ENCODE assay signal across 24 cellular contexts in genomic region chr6:30363459-30363858, GRCh38.
"Had no signal": no experiment of that assay in that cellular context is flagged by ENCODE, and none has a peak within 500 bp of the region (broad histone marks: within the 10 kb centered on the region; RNA-seq: fewer than 3 reads in every experiment).

No MANE protein-coding gene starts in this region.

- H3K9me3 Mint-ChIP-seq: dendritic cell treated with granulocyte-macrophage colony-stimulating factor and Interleukin-4, amounts not matched to agents 40 ng/mL and 50 ng/mL, for 4 days; natural killer cell; stimulated activated naive CD8-positive, alpha-beta T cell treated with anti-CD3 and anti-CD28 coated beads, Interleukin-15, Interleukin-2, amounts not matched to agents 100 ng/mL and 50 ng/mL, for 24 hours had no signal

- H3K36me3 ChIP-seq: colonic mucosa, esophagus muscularis mucosa, lower lobe of right lung, neutrophil, pancreas, right lobe of liver, thoracic aorta, tibial nerve, upper lobe of left lung had no signal

- H3K9me3 ChIP-seq: colonic mucosa, lower lobe of right lung, neutrophil, pancreas, right lobe of liver, upper lobe of left lung had no signal

- ATAC-seq: left ventricle myocardium superior; lower lobe of right lung; pancreas; right lobe of liver; stimulated activated naive B cell treated with anti-CD40 and anti-IgM and Interleukin-4, amounts not matched to agents 10 μg/mL and 1 μg/mL and 100 μg/mL, for 72 hours had no signal

- H3K27ac Mint-ChIP-seq: dendritic cell treated with granulocyte-macrophage colony-stimulating factor and Interleukin-4, amounts not matched to agents 40 ng/mL and 50 ng/mL, for 4 days; endodermal cell; natural killer cell; progenitor cell of endocrine pancreas; stimulated activated naive B cell treated with anti-CD40 and anti-IgM and Interleukin-4, amounts not matched to agents 10 μg/mL and 1 μg/mL and 100 μg/mL, for 72 hours; stimulated activated naive CD8-positive, alpha-beta T cell treated with anti-CD3 and anti-CD28 coated beads, Interleukin-15, Interleukin-2, amounts not matched to agents 100 ng/mL and 50 ng/mL, for 24 hours had no signal

- H3K27ac ChIP-seq: colonic mucosa, epithelial cell of prostate, esophagus muscularis mucosa, lower lobe of right lung, neutrophil, pancreas, right lobe of liver, thoracic aorta, tibial nerve, upper lobe of left lung had no signal

- H3K4me1 ChIP-seq: colonic mucosa, lower lobe of right lung, pancreas, right lobe of liver, tibial nerve, upper lobe of left lung had no signal

- H3K36me3 Mint-ChIP-seq: natural killer cell had no signal

- H3K4me3 ChIP-seq: colonic mucosa, esophagus muscularis mucosa, lower lobe of right lung, pancreas, right lobe of liver, thoracic aorta, tibial nerve, upper lobe of left lung had no signal

- H3K4me1 Mint-ChIP-seq: natural killer cell; stimulated activated naive B cell treated with anti-CD40 and anti-IgM and Interleukin-4, amounts not matched to agents 10 μg/mL and 1 μg/mL and 100 μg/mL, for 72 hours had no signal

- H3K4me3 Mint-ChIP-seq: dendritic cell treated with granulocyte-macrophage colony-stimulating factor and Interleukin-4, amounts not matched to agents 40 ng/mL and 50 ng/mL, for 4 days; endodermal cell; natural killer cell; stimulated activated naive B cell treated with anti-CD40 and anti-IgM and Interleukin-4, amounts not matched to agents 10 μg/mL and 1 μg/mL and 100 μg/mL, for 72 hours; stimulated activated naive CD8-positive, alpha-beta T cell treated with anti-CD3 and anti-CD28 coated beads, Interleukin-15, Interleukin-2, amounts not matched to agents 100 ng/mL and 50 ng/mL, for 24 hours had no signal

- DNase-seq: colonic mucosa; effector CD8-positive, alpha-beta T cell; endodermal cell; foreskin melanocyte; glutamatergic neuron; hypothalamus; left ventricle myocardium superior; lower lobe of right lung; natural killer cell; pancreas; right lobe of liver; small intestine; stimulated activated CD4-positive, alpha-beta T cell treated with anti-CD3 and anti-CD28 coated beads, Interleukin-15, amount 100 ng/mL, for 24 hours; stimulated activated CD4-positive, alpha-beta T cell treated with anti-CD3 and anti-CD28 coated beads, Interleukin-2, amount 100 ng/mL, for 48 hours; stimulated activated naive B cell treated with anti-CD40 and anti-IgM and Interleukin-4, amounts not matched to agents 10 μg/mL and 1 μg/mL and 100 μg/mL, for 72 hours; upper lobe of left lung had no signal
